9 cellular contexts compared by ENCODE assay signal in genomic region chr17:64694207-64694606, GRCh38. TPM values are rescaled to one million over a fixed set of nuclear protein-coding genes. Genes with fewer than 3 reads are reported as not detected.
DNase-seq lines count a peak whose midpoint lies in the region; ATAC-seq and TF ChIP-seq lines count a peak whose summit lies in the region.
"Had no signal": no experiment of that assay in that cellular context is flagged by ENCODE, and none has a peak within 500 bp of the region (broad histone marks: within the 10 kb centered on the region; RNA-seq: fewer than 3 reads in every experiment).

No MANE protein-coding gene starts in this region.

- peak overlapping the region; percentile 61; the same call in 1 of the 2 replicates for H3K18ac ChIP-seq in IMR-90 (ENCODE audit: low read depth, low read length)

- H3K23ac ChIP-seq in IMR-90 (ENCODE audit: low read depth, low read length), result peak overlapping the region; percentile 68; the same call in 1 of the 2 replicates

- H3K27me3 Mint-ChIP-seq in activated CD8-positive, alpha-beta T cell treated with anti-CD3 and anti-CD28 coated beads, Interleukin-2, amount 10 ng/mL, durations not matched to agents 7 days and 5 days (ENCODE audit: low read depth), result no peaks in the 10 kb centered on the region
- H3K27me3 Mint-ChIP-seq: activated naive CD4-positive, alpha-beta T cell treated with anti-CD3 and anti-CD28 coated beads, Interleukin-2, amount 50 U/mL, for 24 hours had no signal

- peak overlapping the region; percentile 49; the same call in 1 of the 2 replicates for H3K27ac ChIP-seq in IMR-90 (ENCODE audit: insufficient read depth, low read length)
- H3K27ac ChIP-seq in adrenal gland, result peak overlapping the region; percentile 24 to 80 (median 64)
- H3K27ac ChIP-seq in stomach, result peak overlapping the region in 3 of 5 donors; percentile 47 to 65 (median 64)

- no peaks in the 10 kb centered on the region for H3K9me3 ChIP-seq in IMR-90 (ENCODE audit: control insufficient read depth, insufficient read depth, low read length)
- no peaks in the 10 kb centered on the region for H3K9me3 ChIP-seq in adrenal gland (replicated peaks in 1 of 3)
- no peaks in the 10 kb centered on the region for H3K9me3 ChIP-seq in stomach

- peak overlapping the region; percentile 59 for H2AK5ac ChIP-seq in IMR-90 (ENCODE audit: low read depth, low read length)

- H2BK20ac ChIP-seq in IMR-90 (ENCODE audit: low read depth, low read length), result peak overlapping the region; percentile 93

- no peak overlapping the region for H3K56ac ChIP-seq in IMR-90 (ENCODE audit: extremely low read depth, insufficient read depth, low read length)

- H3K9ac ChIP-seq in IMR-90 (ENCODE audit: low read depth, low read length), result no peak overlapping the region

- dilution Hi-C loops in IMR-90 (cut with HindIII; ENCODE audit: low sequenced_read_pairs, unreplicated experiment), result no loop called here

- no peak overlapping the region for H3K4me3 ChIP-seq in IMR-90 (ENCODE audit: insufficient read depth, low read depth, low read length)
- H3K4me3 ChIP-seq in adrenal gland, result no peak overlapping the region
- no peak overlapping the region for H3K4me3 ChIP-seq in stomach

- H2BK120ac ChIP-seq in IMR-90 (ENCODE audit: low read depth, low read length), result peak overlapping the region; percentile 93

- no CpG with 5 or more reads among the region's 5 CpGs for WGBS in IMR-90 (ENCODE audit: extremely low coverage in 2 of 2, insufficient read length in 1 of 2), 2 experiments
- WGBS in adrenal gland, 4 donors, result 27 to 34% (median 29%) methylated on average over 5 of the region's 5 CpGs
- 26 to 40% (median 34%) methylated on average over 5 of the region's 5 CpGs for WGBS in stomach, 5 donors

- peak overlapping the region; percentile 70 for H2AK9ac ChIP-seq in IMR-90 (replicated peaks; ENCODE audit: low read depth, low read length, poor library complexity)

- peak overlapping the region; percentile 67 for H2BK5ac ChIP-seq in IMR-90 (ENCODE audit: low read depth, low read length, poor library complexity, severe bottlenecking)

- peak overlapping the region; percentile 10; the same call in 1 of the 2 replicates for H3K4me2 ChIP-seq in IMR-90 (ENCODE audit: low read depth, low read length)

- intact Hi-C loops in IMR-90 (cut with micrococcal nuclease) (no loop called here), adrenal gland (cut with DNase I) (no loop called here), left ventricle myocardium superior (cut with micrococcal nuclease) (no loop called here), stomach (cut with DNase I; ENCODE audit: low total_unique reads) (no loop called here)

- TF ChIP-seq RAD21 in IMR-90 (IDR thresholded peaks at IDR 0.05; ENCODE audit: low read length), result no peak

- no peak overlapping the region for H3K27ac Mint-ChIP-seq in activated CD8-positive, alpha-beta T cell treated with anti-CD3 and anti-CD28 coated beads, Interleukin-2, amount 10 ng/mL, durations not matched to agents 7 days and 5 days
- H3K27ac Mint-ChIP-seq: activated naive CD4-positive, alpha-beta T cell treated with anti-CD3 and anti-CD28 coated beads, Interleukin-2, amount 50 U/mL, for 24 hours had no signal

- H3K9me3 Mint-ChIP-seq in activated CD8-positive, alpha-beta T cell treated with anti-CD3 and anti-CD28 coated beads, Interleukin-2, amount 10 ng/mL, durations not matched to agents 7 days and 5 days (ENCODE audit: insufficient read depth), result no peaks in the 10 kb centered on the region
- H3K9me3 Mint-ChIP-seq: activated naive CD4-positive, alpha-beta T cell treated with anti-CD3 and anti-CD28 coated beads, Interleukin-2, amount 50 U/mL, for 24 hours had no signal

- H3K36me3 Mint-ChIP-seq in activated CD8-positive, alpha-beta T cell treated with anti-CD3 and anti-CD28 coated beads, Interleukin-2, amount 10 ng/mL, durations not matched to agents 7 days and 5 days (ENCODE audit: low read depth), result no peaks in the 10 kb centered on the region
- H3K36me3 Mint-ChIP-seq: activated naive CD4-positive, alpha-beta T cell treated with anti-CD3 and anti-CD28 coated beads, Interleukin-2, amount 50 U/mL, for 24 hours had no signal

- in situ Hi-C loops in IMR-90 (cut with MboI; ENCODE audit: low sequenced_read_pairs), result no loop called here

- BruUV-seq in IMR-90 (replicated peaks; lab: Mats Ljungman, UMichigan), result no TSS peak

- H3K4me1 Mint-ChIP-seq in activated CD8-positive, alpha-beta T cell treated with anti-CD3 and anti-CD28 coated beads, Interleukin-2, amount 10 ng/mL, durations not matched to agents 7 days and 5 days (ENCODE audit: low read depth), result no peaks in the 10 kb centered on the region
- H3K4me1 Mint-ChIP-seq: activated naive CD4-positive, alpha-beta T cell treated with anti-CD3 and anti-CD28 coated beads, Interleukin-2, amount 50 U/mL, for 24 hours had no signal

- DNase-seq in IMR-90 (peak; percentile 67), adrenal gland (peak; percentile 88 to 97 (median 95)), left ventricle myocardium superior (peak; percentile 63), stomach (peak; percentile 87), retina (no peak), germinal center (ENCODE audit: low spot score) (no peak)
- no peak for DNase-seq in activated CD8-positive, alpha-beta T cell treated with anti-CD3 and anti-CD28 coated beads, Interleukin-2, amount 10 ng/mL, durations not matched to agents 7 days and 5 days
- no peak for DNase-seq in stimulated activated CD4-positive, alpha-beta T cell treated with anti-CD3 and anti-CD28 coated beads, Interleukin-4, amount 100 ng/mL, for 24 hours

- ATAC-seq in IMR-90 (ENCODE audit: low read depth) (peak; percentile 27; the same call in 1 of the 2 replicates), left ventricle myocardium superior (peak; percentile 97)
- ATAC-seq in activated CD8-positive, alpha-beta T cell treated with anti-CD3 and anti-CD28 coated beads, Interleukin-2, amount 10 ng/mL, durations not matched to agents 7 days and 5 days, result no peak

- POLR2A ChIA-PET in IMR-90 (lab: Charles Lee; ENCODE audit: unreplicated experiment), result no interaction called here
- POLR2A ChIA-PET in activated CD8-positive, alpha-beta T cell treated with anti-CD3 and anti-CD28 coated beads, Interleukin-2, amount 10 ng/mL, durations not matched to agents 7 days and 5 days (lab: Charles Lee), result no interaction called here

- CTCF ChIA-PET in IMR-90 (lab: Yijun Ruan, JAX), result no interaction called here
- CTCF ChIA-PET in activated CD8-positive, alpha-beta T cell treated with anti-CD3 and anti-CD28 coated beads, Interleukin-2, amount 10 ng/mL, durations not matched to agents 7 days and 5 days (lab: Charles Lee), result no interaction called here

- peak overlapping the region; percentile 63; the same call in 2 of the 3 replicates for H2BK15ac ChIP-seq in IMR-90 (ENCODE audit: low read depth, low read length)

- no peak overlapping the region for H3K4me3 Mint-ChIP-seq in activated CD8-positive, alpha-beta T cell treated with anti-CD3 and anti-CD28 coated beads, Interleukin-2, amount 10 ng/mL, durations not matched to agents 7 days and 5 days
- H3K4me3 Mint-ChIP-seq: activated naive CD4-positive, alpha-beta T cell treated with anti-CD3 and anti-CD28 coated beads, Interleukin-2, amount 50 U/mL, for 24 hours had no signal

- TF ChIP-seq POLR2A in IMR-90 (IDR thresholded peaks at IDR 0.05; ENCODE audit: low read depth, low read length), result no peak
- TF ChIP-seq POLR2A in adrenal gland (IDR thresholded peaks at IDR 0.05), result no peak
- TF ChIP-seq POLR2A in stomach (IDR thresholded peaks at IDR 0.05), result no peak

- H3K4me1 ChIP-seq in IMR-90 (ENCODE audit: control insufficient read depth, insufficient read depth, low read length) (no peaks in the 10 kb centered on the region; the same call in 1 of the 2 replicates), adrenal gland (replicated peaks in 1 of 2) (peaks cover 4 to 5% of the 10 kb centered on the region in 2 donors), stomach (peaks cover 0 to 9% (median 0%) of the 10 kb centered on the region in 4 donors)

- peak overlapping the region; percentile 34; the same call in 1 of the 2 replicates for H4K5ac ChIP-seq in IMR-90 (ENCODE audit: low read depth, low read length)

- no peaks in the 10 kb centered on the region for H4K20me1 ChIP-seq in IMR-90 (ENCODE audit: insufficient read depth, low read length)

- H4K8ac ChIP-seq in IMR-90 (ENCODE audit: low read depth in 2 of 2, low read length in 2 of 2), result peak overlapping the region; percentile 34 to 76; a peak in 3 of 4 replicates

- peaks cover 13 to 26% of the 10 kb centered on the region in 2 experiments; a peak in 3 of 4 replicates for H3K79me1 ChIP-seq in IMR-90 (ENCODE audit: low read depth in 1 of 2, low read length in 2 of 2)

- no peak for TF ChIP-seq CTCF in IMR-90 (conservative IDR thresholded peaks at IDR 0.05; ENCODE audit: low read depth, low read length)
- no peak for TF ChIP-seq CTCF in adrenal gland (IDR thresholded peaks at IDR 0.05)
- no peak for TF ChIP-seq CTCF in stomach (IDR thresholded peaks at IDR 0.05)

- no peaks in the 10 kb centered on the region for H3K36me3 ChIP-seq in IMR-90 (ENCODE audit: control insufficient read depth, insufficient read depth, low read length)
- no peaks in the 10 kb centered on the region for H3K36me3 ChIP-seq in adrenal gland (replicated peaks in 1 of 2)
- H3K36me3 ChIP-seq in stomach, result no peaks in the 10 kb centered on the region

- peak overlapping the region; percentile 93 for H4K91ac ChIP-seq in IMR-90 (ENCODE audit: insufficient read depth, low read depth, low read length)

- H3K4ac ChIP-seq in IMR-90 (ENCODE audit: low read depth, low read length), result peak overlapping the region; percentile 95

- no peak for TF ChIP-seq EP300 in stomach (IDR thresholded peaks at IDR 0.05)

- peak overlapping the region; percentile 79 for H3K14ac ChIP-seq in IMR-90 (replicated peaks; ENCODE audit: low read depth, low read length)

- H3K27me3 ChIP-seq in IMR-90 (ENCODE audit: control insufficient read depth, insufficient read depth, low read length) (no peaks in the 10 kb centered on the region), adrenal gland (no peaks in the 10 kb centered on the region), stomach (no peaks in the 10 kb centered on the region)

- H2AFZ ChIP-seq in IMR-90 (replicated peaks; ENCODE audit: low read length, poor library complexity), result peak overlapping the region; percentile 13

- peaks cover 5% of the 10 kb centered on the region for H3K9me1 ChIP-seq in IMR-90 (ENCODE audit: insufficient read depth, low read length)

TF ChIP-seq in IMR-90, 13 proteins besides CTCF, POLR2A, EP300 and RAD21 (continues in another document):
- TF ChIP-seq RCOR1 (IDR thresholded peaks at IDR 0.05; ENCODE audit: insufficient replicate concordance, low read length), result no peak

RNA-seq across cellular contexts. Expression of gene SMURF2, which starts 32.1 kb away (rescaled TPM):
- total RNA-seq in IMR-90 (2012; rRNA removed) (736 and 774 TPM in 2 replicates), adrenal gland (10 to 100 TPM; 13.2 to 27.5 (median 16.6) TPM), left ventricle myocardium superior (11.6 TPM), stomach (10 to 100 TPM in 4 of 5 donors, 1 to 10 TPM in 1; 2.6 to 54.3 (median 26.3) TPM)
- polyA plus RNA-seq in IMR-90 (2012; rRNA removed) (119 and 131 TPM in 2 replicates), adrenal gland (10 to 100 TPM in 1 of 3 donors, 1 to 10 TPM in 2; 7.7 to 15.8 (median 7.9) TPM), stomach (1 to 10 TPM; 4.1 to 9.9 (median 7.9) TPM)
- 23.6 and 30.3 TPM in 2 replicates for polyA plus RNA-seq in IMR-90 (2012; cell fraction: cytosol; rRNA removed)
- 34.4 and 346 TPM in 2 replicates for polyA plus RNA-seq in IMR-90 (2012; cell fraction: nucleus; rRNA removed; ENCODE audit: low replicate concordance)
- total RNA-seq in activated CD8-positive, alpha-beta T cell treated with anti-CD3 and anti-CD28 coated beads, Interleukin-2, amount 10 ng/mL, durations not matched to agents 7 days and 5 days, result 10 to 100 TPM; 16.1 to 16.4 TPM

Comparison
In these comparisons a context has a peak if more than half of its experiments do, and no peak if none do; other contexts are left out.
1. DNase-seq: peak in IMR-90 (single experiment), adrenal gland (7 of 7), left ventricle myocardium superior (single experiment) and stomach (single experiment); none in activated CD8-positive, alpha-beta T cell treated with anti-CD3 and anti-CD28 coated beads, Interleukin-2, amount 10 ng/mL, durations not matched to agents 7 days and 5 days (single experiment), stimulated activated CD4-positive, alpha-beta T cell treated with anti-CD3 and anti-CD28 coated beads, Interleukin-4, amount 100 ng/mL, for 24 hours (single experiment), retina (single experiment) and germinal center (single experiment).
2. RNA of gene SMURF2, which starts 32.1 kb away (total RNA-seq): 736 to 774 TPM in IMR-90; 2.6 to 54.3 TPM in stomach, 13.2 to 27.5 TPM in adrenal gland, 16.1 to 16.4 TPM in activated CD8-positive, alpha-beta T cell treated with anti-CD3 and anti-CD28 coated beads, Interleukin-2, amount 10 ng/mL, durations not matched to agents 7 days and 5 days and 11.6 TPM in left ventricle myocardium superior (single experiment); every median in the first group is over 10 times any median in the second.
3. Peak in every context shown above with its lines, with median percentiles within 50 percentile points of each other: H3K27ac ChIP-seq.